ENCODE assay signal across 9 cellular contexts in genomic region chr10:13271552-13272163, GRCh38. TPM values are rescaled to one million over a fixed set of nuclear protein-coding genes. Genes with fewer than 3 reads are reported as not detected.
DNase-seq lines count a peak whose midpoint lies in the region; ATAC-seq and TF ChIP-seq lines count a peak whose summit lies in the region.
"Had no signal": no experiment of that assay in that cellular context is flagged by ENCODE, and none has a peak within 500 bp of the region (broad histone marks: within the 10 kb centered on the region; RNA-seq: fewer than 3 reads in every experiment).

No MANE protein-coding gene starts in this region.

- peak; percentile 26 for DNase-seq in GM12864 (ENCODE audit: low read depth)
- peak; percentile 80 for DNase-seq in SK-N-DZ (ENCODE audit: low spot score)
- DNase-seq in ascending aorta (ENCODE audit: low spot score in 2 of 2): peak in 1 of 2 donors; percentile 65
- DNase-seq in islet precursor cell: peak; percentile 71
- DNase-seq in stimulated activated CD4-positive, alpha-beta T cell treated with anti-CD3 and anti-CD28 coated beads, TNF-alpha, amount 100 ng/mL, for 1 hour (ENCODE audit: low read depth in 3 of 3, low spot score in 1 of 3): peak in 2 of 3 donors; percentile 11 to 22
- DNase-seq in SIG-M5 (lab: John Stamatoyannopoulos, UW): no peak

- H3K4me1 ChIP-seq in ascending aorta: peaks cover 0 to 8% of the 10 kb centered on the region in 2 donors
- H3K4me1 ChIP-seq: breast epithelium had no signal

- intact Hi-C loops in ascending aorta (cut with DNase I): loop anchor here (2.0 kb wide), 1 partner anchor 27 kb away; no protein-coding TSS in a partner anchor

- H3K9me3 ChIP-seq in ascending aorta: no peaks in the 10 kb centered on the region
- H3K9me3 ChIP-seq: breast epithelium had no signal

- H3K4me3 ChIP-seq in GM12864 (ENCODE audit: low read depth, low read length) (peak overlapping the region; percentile 9), ascending aorta (peak overlapping the region in 1 of 2 donors; percentile 33)

- ATAC-seq in HG03066 (IDR thresholded peaks at IDR 0.05; ENCODE audit: low read depth, unreplicated experiment): peak; percentile 73
- no peak for ATAC-seq in GM18519 (IDR thresholded peaks at IDR 0.05; ENCODE audit: low FRiP score, unreplicated experiment)

- peak overlapping the region in 1 of 2 donors; percentile 15 for H3K27ac ChIP-seq in ascending aorta

- no peaks in the 10 kb centered on the region for H3K36me3 ChIP-seq in ascending aorta
- H3K36me3 ChIP-seq: breast epithelium had no signal

- TF ChIP-seq CTCF in GM12864 (IDR thresholded peaks at IDR 0.05; ENCODE audit: low read depth, low read length, missing control alignments) (peak; percentile 88), ascending aorta (IDR thresholded peaks at IDR 0.05) (peak; percentile 9 to 31 (median 21))

- no peaks in the 10 kb centered on the region for H3K27me3 ChIP-seq in ascending aorta
- H3K27me3 ChIP-seq: breast epithelium had no signal

RNA-seq across cellular contexts. Expression of gene PHYH, which starts 28.2 kb away (rescaled TPM):
- polyA plus RNA-seq in SK-N-DZ (2014; cell fraction: cytosol; rRNA removed): 15.6 and 22.4 TPM in 2 replicates
- 11.8 and 13.8 TPM in 2 replicates for polyA plus RNA-seq in SK-N-DZ (2014; cell fraction: nucleus; rRNA removed)
- total RNA-seq in ascending aorta: 22.0 TPM

RNA-seq across cellular contexts. Expression of gene UCMA, which starts 37.5 kb away (rescaled TPM):
- polyA plus RNA-seq in SK-N-DZ (2014; cell fraction: cytosol; rRNA removed): 0.47 TPM in 1 of 2 replicates, not detected in the other
- not detected in 2 replicates for polyA plus RNA-seq in SK-N-DZ (2014; cell fraction: nucleus; rRNA removed)
- total RNA-seq in ascending aorta: not detected
- total RNA-seq: breast epithelium had no signal
